Comparison of ENCODE assay signal across 27 cellular contexts in the genomic region with DNA sequence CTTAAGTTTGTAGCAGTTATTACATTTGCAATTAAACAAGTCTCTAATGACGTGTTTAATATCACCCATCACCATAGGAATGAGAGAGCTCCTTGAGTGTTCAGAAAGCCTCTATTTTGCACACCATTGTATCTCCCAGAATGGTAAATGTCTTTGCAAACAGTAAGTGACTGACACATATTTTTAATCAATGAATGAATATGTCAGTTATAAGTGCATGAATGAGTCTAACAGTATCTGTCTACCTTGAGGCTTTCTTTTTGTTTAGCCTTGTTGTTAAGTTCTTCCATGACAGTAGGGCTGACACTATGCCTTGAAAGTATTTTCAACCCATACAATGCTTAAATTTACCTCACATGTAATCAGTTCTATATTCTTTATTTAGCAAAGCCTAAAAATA.
"Had no signal": no experiment of that assay in that cellular context is flagged by ENCODE, and none has a peak within 500 bp of the region (broad histone marks: within the 10 kb centered on the region; RNA-seq: fewer than 3 reads in every experiment).

No MANE protein-coding gene starts in this region.

- H3K4me1 ChIP-seq: colonic mucosa, esophagus muscularis mucosa, esophagus squamous epithelium, foreskin keratinocyte, gastrocnemius medialis, gastroesophageal sphincter, heart left ventricle, heart right ventricle had no signal

- ATAC-seq: effector memory CD8-positive, alpha-beta T cell; esophagus mucosa; foreskin keratinocyte; gastrocnemius medialis; gastroesophageal sphincter; heart left ventricle; heart right ventricle had no signal

- H3K27ac Mint-ChIP-seq: dendritic cell treated with granulocyte-macrophage colony-stimulating factor and Interleukin-4, amounts not matched to agents 40 ng/mL and 50 ng/mL, for 4 days; effector memory CD8-positive, alpha-beta T cell; endodermal cell had no signal

- H3K27me3 Mint-ChIP-seq: dendritic cell treated with granulocyte-macrophage colony-stimulating factor and Interleukin-4, amounts not matched to agents 40 ng/mL and 50 ng/mL, for 4 days; effector memory CD8-positive, alpha-beta T cell had no signal

- H3K4me3 ChIP-seq: colonic mucosa, coronary artery, dorsolateral prefrontal cortex, esophagus muscularis mucosa, esophagus squamous epithelium, gastrocnemius medialis, gastroesophageal sphincter, heart left ventricle, heart right ventricle had no signal

- DNase-seq: colonic mucosa; cortex of kidney; dermis blood vessel endothelial cell; dorsolateral prefrontal cortex; effector CD4-positive, alpha-beta T cell; effector CD8-positive, alpha-beta T cell; effector memory CD4-positive, alpha-beta T cell; effector memory CD8-positive, alpha-beta T cell; endodermal cell; erythroblast; esophagus squamous epithelium; foreskin fibroblast; foreskin keratinocyte; foreskin melanocyte; gastrocnemius medialis; glutamatergic neuron; head of caudate nucleus; heart left ventricle; heart right ventricle had no signal

- H3K27me3 ChIP-seq: colonic mucosa, dorsolateral prefrontal cortex, esophagus muscularis mucosa, esophagus squamous epithelium, foreskin keratinocyte, gastrocnemius medialis, gastroesophageal sphincter, heart left ventricle, heart right ventricle had no signal

- H3K4me3 Mint-ChIP-seq: dendritic cell treated with granulocyte-macrophage colony-stimulating factor and Interleukin-4, amounts not matched to agents 40 ng/mL and 50 ng/mL, for 4 days; effector memory CD8-positive, alpha-beta T cell; endodermal cell had no signal

- FAIRE-seq: colon, endothelial cell of umbilical vein had no signal

- H3K27ac ChIP-seq: colonic mucosa, coronary artery, dorsolateral prefrontal cortex, epithelial cell of prostate, esophagus muscularis mucosa, esophagus squamous epithelium, foreskin keratinocyte, gastrocnemius medialis, gastroesophageal sphincter, heart left ventricle, heart right ventricle had no signal

- H3K4me1 Mint-ChIP-seq: endodermal cell had no signal

- H3K9me3 ChIP-seq: colonic mucosa, esophagus muscularis mucosa, esophagus squamous epithelium, gastrocnemius medialis had no signal

- H3K36me3 ChIP-seq: colonic mucosa, esophagus muscularis mucosa, esophagus squamous epithelium, gastrocnemius medialis, gastroesophageal sphincter, heart left ventricle, heart right ventricle had no signal
